12 cellular contexts compared by ENCODE assay signal in genomic region chr4:145909773-145910172, GRCh38. TPM values are rescaled to one million over a fixed set of nuclear protein-coding genes. Genes with fewer than 3 reads are reported as not detected.
DNase-seq lines count a peak whose midpoint lies in the region; ATAC-seq and TF ChIP-seq lines count a peak whose summit lies in the region.
"Had no signal": no experiment of that assay in that cellular context is flagged by ENCODE, and none has a peak within 500 bp of the region (broad histone marks: within the 10 kb centered on the region; RNA-seq: fewer than 3 reads in every experiment).

No MANE protein-coding gene starts in this region.

- H3K9me3 Mint-ChIP-seq in activated B cell treated with CpG ODN at 0.5 μM for 24 hours (no peaks in the 10 kb centered on the region), osteocyte (ENCODE audit: unreplicated experiment) (no peaks in the 10 kb centered on the region)
- H3K9me3 Mint-ChIP-seq: activated CD4-positive, alpha-beta T cell treated with anti-CD3 and anti-CD28 coated beads, Interleukin-2, amount 10 ng/mL, durations not matched to agents 24 days and 14 days; activated naive CD8-positive, alpha-beta T cell treated with anti-CD3 and anti-CD28 coated beads, Interleukin-2, amount 10 ng/mL, durations not matched to agents 7 days and 5 days; CD8-positive, alpha-beta memory T cell had no signal

- CTCF ChIA-PET in activated B cell treated with CpG ODN at 0.5 μM for 24 hours (lab: Charles Lee), result no interaction called here

- H3K27ac ChIP-seq in right cardiac atrium (ENCODE audit: low read length) (peak overlapping the region; percentile 83), sigmoid colon (peak overlapping the region; percentile 74 to 81 (median 78))
- H3K27ac ChIP-seq: HL-60 had no signal

- H3K9me3 ChIP-seq in right cardiac atrium (ENCODE audit: control insufficient read depth, low read length), result no peaks in the 10 kb centered on the region
- H3K9me3 ChIP-seq in sigmoid colon, result no peaks in the 10 kb centered on the region

- DNase-seq in activated B cell treated with CpG ODN at 0.5 μM for 24 hours (no peak), right cardiac atrium (peak in 1 of 3 donors; percentile 47), sigmoid colon (no peak), dedifferentiated amniotic fluid mesenchymal stem cell (ENCODE audit: extremely low spot score) (no peak), osteocyte (ENCODE audit: extremely low spot score, unreplicated experiment) (no peak), mesenteric fat pad (ENCODE audit: low spot score) (no peak)
- DNase-seq: activated CD4-positive, alpha-beta T cell treated with anti-CD3 and anti-CD28 coated beads, Interleukin-2, amount 10 ng/mL, durations not matched to agents 24 days and 14 days; activated naive CD8-positive, alpha-beta T cell treated with anti-CD3 and anti-CD28 coated beads, Interleukin-2, amount 10 ng/mL, durations not matched to agents 7 days and 5 days; CD8-positive, alpha-beta memory T cell had no signal

- WGBS in right cardiac atrium, result 29% methylated on average over 12 of the region's 12 CpGs
- 16 to 53% methylated on average over 12 of the region's 12 CpGs for WGBS in sigmoid colon, 2 donors

- intact Hi-C loops in activated B cell treated with CpG ODN at 0.5 μM for 24 hours (cut with micrococcal nuclease) (no loop called here), right cardiac atrium (cut with DNase I) (no loop called here), sigmoid colon (cut with DNase I) (loop anchor here (2.0 kb wide), 1 partner anchor 27 kb away; no protein-coding TSS in a partner anchor)

- no peaks in the 10 kb centered on the region for H3K27me3 ChIP-seq in right cardiac atrium (ENCODE audit: control insufficient read depth, insufficient read depth)
- H3K27me3 ChIP-seq in sigmoid colon, result no peaks in the 10 kb centered on the region

- peaks cover 3% of the 10 kb centered on the region for H3K36me3 Mint-ChIP-seq in activated B cell treated with CpG ODN at 0.5 μM for 24 hours (ENCODE audit: low read depth)
- H3K36me3 Mint-ChIP-seq in osteocyte (ENCODE audit: unreplicated experiment), result peaks cover 2% of the 10 kb centered on the region

- POLR2A ChIA-PET in activated B cell treated with CpG ODN at 0.5 μM for 24 hours (lab: Charles Lee), result no interaction called here

- ATAC-seq in GM18511 (IDR thresholded peaks at IDR 0.05; ENCODE audit: unreplicated experiment), result peak; percentile 71
- ATAC-seq in activated B cell treated with CpG ODN at 0.5 μM for 24 hours (ENCODE audit: low read depth), result no peak
- ATAC-seq in right cardiac atrium, result peak; percentile 59 to 65
- ATAC-seq in HG02798 (IDR thresholded peaks at IDR 0.05; ENCODE audit: poor library complexity, unreplicated experiment), result no peak

- TF ChIP-seq EP300 in sigmoid colon (IDR thresholded peaks at IDR 0.05), result no peak

- H3K4me3 ChIP-seq in right cardiac atrium (ENCODE audit: low read length) (peak overlapping the region; percentile 58), sigmoid colon (peak overlapping the region; percentile 23 to 48 (median 41))

- no peaks in the 10 kb centered on the region for H3K27me3 Mint-ChIP-seq in activated B cell treated with CpG ODN at 0.5 μM for 24 hours
- H3K27me3 Mint-ChIP-seq in osteocyte (ENCODE audit: unreplicated experiment), result no peaks in the 10 kb centered on the region
- H3K27me3 Mint-ChIP-seq: activated CD4-positive, alpha-beta T cell treated with anti-CD3 and anti-CD28 coated beads, Interleukin-2, amount 10 ng/mL, durations not matched to agents 24 days and 14 days; activated naive CD8-positive, alpha-beta T cell treated with anti-CD3 and anti-CD28 coated beads, Interleukin-2, amount 10 ng/mL, durations not matched to agents 7 days and 5 days; CD8-positive, alpha-beta memory T cell had no signal

- no peak for TF ChIP-seq POLR2A in sigmoid colon (IDR thresholded peaks at IDR 0.05)

- peaks cover 5% of the 10 kb centered on the region for H3K4me1 ChIP-seq in right cardiac atrium (ENCODE audit: control insufficient read depth, insufficient read depth, low read length)
- peaks cover 0 to 40% (median 28%) of the 10 kb centered on the region in 4 donors for H3K4me1 ChIP-seq in sigmoid colon

- no peak for TF ChIP-seq CTCF in activated B cell treated with CpG ODN at 0.5 μM for 24 hours (IDR thresholded peaks at IDR 0.05)
- TF ChIP-seq CTCF in sigmoid colon (IDR thresholded peaks at IDR 0.05), result no peak
- TF ChIP-seq CTCF in osteocyte (IDR thresholded peaks at IDR 0.05), result no peak

- no peaks in the 10 kb centered on the region for H3K36me3 ChIP-seq in sigmoid colon

- H3K4me3 Mint-ChIP-seq in activated B cell treated with CpG ODN at 0.5 μM for 24 hours, result peak overlapping the region; percentile 6
- H3K4me3 Mint-ChIP-seq in osteocyte (ENCODE audit: unreplicated experiment), result no peak overlapping the region
- H3K4me3 Mint-ChIP-seq: activated CD4-positive, alpha-beta T cell treated with anti-CD3 and anti-CD28 coated beads, Interleukin-2, amount 10 ng/mL, durations not matched to agents 24 days and 14 days; activated naive CD8-positive, alpha-beta T cell treated with anti-CD3 and anti-CD28 coated beads, Interleukin-2, amount 10 ng/mL, durations not matched to agents 7 days and 5 days had no signal

- H3K4me1 Mint-ChIP-seq in activated B cell treated with CpG ODN at 0.5 μM for 24 hours, result peaks cover 37% of the 10 kb centered on the region
- H3K4me1 Mint-ChIP-seq in osteocyte (ENCODE audit: unreplicated experiment), result peaks cover 33% of the 10 kb centered on the region

- H3K27ac Mint-ChIP-seq in activated B cell treated with CpG ODN at 0.5 μM for 24 hours (no peak overlapping the region), osteocyte (ENCODE audit: unreplicated experiment) (no peak overlapping the region)
- H3K27ac Mint-ChIP-seq: activated naive CD8-positive, alpha-beta T cell treated with anti-CD3 and anti-CD28 coated beads, Interleukin-2, amount 10 ng/mL, durations not matched to agents 7 days and 5 days had no signal

RNA-seq across cellular contexts. Expression of gene ZNF827, which starts 28.9 kb away (rescaled TPM):
- 23.9 and 27.2 TPM in 2 replicates for total RNA-seq in activated B cell treated with CpG ODN at 0.5 μM for 24 hours
- 10 to 100 TPM; 14.2 to 18.4 (median 15.8) TPM for total RNA-seq in right cardiac atrium
- 4.8 TPM for polyA plus RNA-seq in right cardiac atrium
- 10 to 100 TPM; 11.3 to 37.7 (median 15.7) TPM for total RNA-seq in sigmoid colon
- 1 to 10 TPM; 1.8 to 8.7 (median 2.1) TPM for polyA plus RNA-seq in sigmoid colon
- 22.5 and 24.9 TPM in 2 replicates for total RNA-seq in osteocyte
- 10.5 TPM for total RNA-seq in mesenteric fat pad

Comparison
In these comparisons a context has a peak if more than half of its experiments do, and no peak if none do; other contexts are left out.
1. ATAC-seq: peak in GM18511 (single experiment) and right cardiac atrium (2 of 2); none in activated B cell treated with CpG ODN at 0.5 μM for 24 hours (single experiment) and HG02798 (single experiment).